ENCODE assay signal across 15 cellular contexts in genomic region chr6:14450133-14451040, GRCh38.
DNase-seq lines count a peak whose midpoint lies in the region; ATAC-seq and TF ChIP-seq lines count a peak whose summit lies in the region.
"Had no signal": no experiment of that assay in that cellular context is flagged by ENCODE, and none has a peak within 500 bp of the region (broad histone marks: within the 10 kb centered on the region; RNA-seq: fewer than 3 reads in every experiment).

No MANE protein-coding gene starts in this region.

- POLR2A ChIA-PET in HEK293T (lab: Yijun Ruan, JAX): no interaction called here

- ATAC-seq in HG03097 (IDR thresholded peaks at IDR 0.05; ENCODE audit: low FRiP score, unreplicated experiment): no peak
- no peak for ATAC-seq in GM21360 (IDR thresholded peaks at IDR 0.05; ENCODE audit: unreplicated experiment)
- ATAC-seq in left lobe of liver: no peak
- ATAC-seq: left colon had no signal

- CTCF ChIA-PET in HEK293T (lab: Yijun Ruan, JAX): interaction anchor here (0.8 kb wide), 1 partner anchor 12 kb away, joined by 3 read pairs; no protein-coding TSS in a partner anchor

- peak; percentile 80 for DNase-seq in DMS153 (lab: John Stamatoyannopoulos, UW)
- peak; percentile 37 for DNase-seq in HEK293T (ENCODE audit: extremely low spot score)
- no peak for DNase-seq in SK-N-MC (ENCODE audit: low read depth, low spot score)
- DNase-seq in left kidney (ENCODE audit: low read depth, low spot score): peak; percentile 50
- DNase-seq in left lobe of liver (ENCODE audit: low spot score): no peak
- DNase-seq in NCI-H2107 treated with DMSO at 0.1 percent for 48 hours (lab: John Stamatoyannopoulos, UW; ENCODE audit: unreplicated experiment): no peak
- DNase-seq: Caco-2; foreskin melanocyte; HFFc6; left colon; NCI-H82; stimulated activated CD4-positive, alpha-beta T cell treated with anti-CD3 and anti-CD28 coated beads, Interleukin-1b, Interleukin-23, amount 100 ng/mL, for 48 hours had no signal

- H3K4me3 ChIP-seq in SK-N-MC: peak overlapping the region; percentile 57
- H3K4me3 ChIP-seq: coronary artery had no signal

- H3K27ac ChIP-seq in SK-N-MC: peak overlapping the region; percentile 86
- H3K27ac ChIP-seq: coronary artery had no signal

- no peaks in the 10 kb centered on the region for H3K9me3 ChIP-seq in SK-N-MC (ENCODE audit: low read depth, low read length)
- H3K9me3 ChIP-seq: Caco-2 had no signal

- H3K36me3 ChIP-seq in SK-N-MC (ENCODE audit: insufficient read depth, low read length): no peaks in the 10 kb centered on the region

- H3K9ac ChIP-seq in SK-N-MC (ENCODE audit: insufficient read length): peak overlapping the region; percentile 45

TF ChIP-seq in HEK293T, 16 proteins besides CTCF, POLR2A, EP300 and RAD21:
- TF ChIP-seq FOXA1 (IDR thresholded peaks at IDR 0.05) (no peak), L3MBTL2 (conservative IDR thresholded peaks at IDR 0.05) (peak; percentile 67), ARNT (IDR thresholded peaks at IDR 0.05) (no peak), NFRKB (IDR thresholded peaks at IDR 0.05) (no peak), ZNF384 (IDR thresholded peaks at IDR 0.05) (no peak), ELF4 (IDR thresholded peaks at IDR 0.05) (no peak), TARDBP (IDR thresholded peaks at IDR 0.05) (no peak), BHLHE40 (IDR thresholded peaks at IDR 0.05; ENCODE audit: borderline replicate concordance) (peak; percentile 25; the same call in 1 of the 2 replicates), LEF1 (IDR thresholded peaks at IDR 0.05; ENCODE audit: borderline replicate concordance) (no peak), CTBP1 (IDR thresholded peaks at IDR 0.05; ENCODE audit: borderline replicate concordance) (no peak)
- TF ChIP-seq, protein P1, sequence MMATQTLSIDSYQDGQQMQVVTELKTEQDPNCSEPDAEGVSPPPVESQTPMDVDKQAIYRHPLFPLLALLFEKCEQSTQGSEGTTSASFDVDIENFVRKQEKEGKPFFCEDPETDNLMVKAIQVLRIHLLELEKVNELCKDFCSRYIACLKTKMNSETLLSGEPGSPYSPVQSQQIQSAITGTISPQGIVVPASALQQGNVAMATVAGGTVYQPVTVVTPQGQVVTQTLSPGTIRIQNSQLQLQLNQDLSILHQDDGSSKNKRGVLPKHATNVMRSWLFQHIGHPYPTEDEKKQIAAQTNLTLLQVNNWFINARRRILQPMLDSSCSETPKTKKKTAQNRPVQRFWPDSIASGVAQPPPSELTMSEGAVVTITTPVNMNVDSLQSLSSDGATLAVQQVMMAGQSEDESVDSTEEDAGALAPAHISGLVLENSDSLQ (IDR thresholded peaks at IDR 0.05): peak; percentile 53

Comparison
In these comparisons a context has a peak if more than half of its experiments do, and no peak if none do; other contexts are left out.
1. DNase-seq: peak in DMS153 (single experiment), HEK293T (single experiment) and left kidney (single experiment); none in SK-N-MC (single experiment), left lobe of liver (single experiment) and NCI-H2107 treated with DMSO at 0.1 percent for 48 hours (single experiment).